In genomic region chr3:56985460-56986327, GRCh38 we compare ENCODE assay signal across 11 cellular contexts.
DNase-seq lines count a peak whose midpoint lies in the region; ATAC-seq and TF ChIP-seq lines count a peak whose summit lies in the region.
"Had no signal": no experiment of that assay in that cellular context is flagged by ENCODE, and none has a peak within 500 bp of the region (broad histone marks: within the 10 kb centered on the region; RNA-seq: fewer than 3 reads in every experiment).

No MANE protein-coding gene starts in this region.

- no peaks in the 10 kb centered on the region for H3K79me2 ChIP-seq in neural progenitor cell (ENCODE audit: low read depth)

- H3K27me3 ChIP-seq in neural progenitor cell, result peaks cover 13% of the 10 kb centered on the region

- TF ChIP-seq CTCF in neural progenitor cell (IDR thresholded peaks at IDR 0.05) (no peak), GM20000 (IDR thresholded peaks at IDR 0.05; ENCODE audit: extremely low read depth, missing control alignments) (no peak)

- H3K27ac Mint-ChIP-seq in activated naive CD8-positive, alpha-beta T cell treated with anti-CD3 and anti-CD28 coated beads, Interleukin-2, amount 50 U/mL, for 24 hours, result peak overlapping the region; percentile 35
- H3K27ac Mint-ChIP-seq in neural progenitor cell, result peak overlapping the region; percentile 25
- H3K27ac Mint-ChIP-seq: activated T-cell treated with anti-CD3 and anti-CD28 coated beads, Interleukin-2, amount 50 U/mL, for 72 hours had no signal

- H3K4me1 Mint-ChIP-seq in activated naive CD8-positive, alpha-beta T cell treated with anti-CD3 and anti-CD28 coated beads, Interleukin-2, amount 50 U/mL, for 24 hours, result peaks cover 31% of the 10 kb centered on the region
- peaks cover 18% of the 10 kb centered on the region for H3K4me1 Mint-ChIP-seq in neural progenitor cell

- H3K9me3 Mint-ChIP-seq in activated naive CD8-positive, alpha-beta T cell treated with anti-CD3 and anti-CD28 coated beads, Interleukin-2, amount 50 U/mL, for 24 hours, result no peaks in the 10 kb centered on the region
- no peaks in the 10 kb centered on the region for H3K9me3 Mint-ChIP-seq in neural progenitor cell
- H3K9me3 Mint-ChIP-seq: activated T-cell treated with anti-CD3 and anti-CD28 coated beads, Interleukin-2, amount 50 U/mL, for 72 hours; naive B cell had no signal

- no peaks in the 10 kb centered on the region for H3K36me3 ChIP-seq in neural progenitor cell

- H3K9me3 ChIP-seq in neural progenitor cell (ENCODE audit: low read depth), result no peaks in the 10 kb centered on the region

- no peak overlapping the region for H3K4me2 ChIP-seq in neural progenitor cell

- peak; percentile 71 for ATAC-seq in activated naive CD8-positive, alpha-beta T cell treated with anti-CD3 and anti-CD28 coated beads, Interleukin-2, amount 50 U/mL, for 24 hours
- ATAC-seq in GM21619 (IDR thresholded peaks at IDR 0.05; ENCODE audit: unreplicated experiment) (no peak), left lobe of liver (no peak)

- H3K4me3 ChIP-seq in neural progenitor cell, result no peak overlapping the region

- no peak overlapping the region for H3K27ac ChIP-seq in neural progenitor cell

- no peaks in the 10 kb centered on the region for H3K36me3 Mint-ChIP-seq in activated naive CD8-positive, alpha-beta T cell treated with anti-CD3 and anti-CD28 coated beads, Interleukin-2, amount 50 U/mL, for 24 hours (ENCODE audit: low read depth)
- no peaks in the 10 kb centered on the region for H3K36me3 Mint-ChIP-seq in neural progenitor cell
- H3K36me3 Mint-ChIP-seq: naive B cell had no signal

- H2AFZ ChIP-seq in neural progenitor cell (replicated peaks), result no peak overlapping the region

- H4K20me1 ChIP-seq in neural progenitor cell (ENCODE audit: low read depth), result no peaks in the 10 kb centered on the region

- DNase-seq in EH (ENCODE audit: low read depth) (peak; percentile 19), M059J (ENCODE audit: low read depth) (peak; percentile 5), neural progenitor cell (ENCODE audit: low spot score) (no peak), GM20000 (ENCODE audit: low spot score) (no peak), left lobe of liver (ENCODE audit: low spot score) (no peak)
- DNase-seq in activated naive CD8-positive, alpha-beta T cell treated with anti-CD3 and anti-CD28 coated beads, Interleukin-2, amount 50 U/mL, for 24 hours, result no peak
- DNase-seq: activated T-cell treated with anti-CD3 and anti-CD28 coated beads, Interleukin-2, amount 50 U/mL, for 72 hours; naive B cell; NCI-H446 treated with DMSO at 0.1 percent for 48 hours; stimulated activated naive CD4-positive, alpha-beta T cell treated with Interleukin-2 at 50 U/mL for 16 hours had no signal

- H3K9ac ChIP-seq in neural progenitor cell, result no peak overlapping the region

- H3K27me3 Mint-ChIP-seq in activated naive CD8-positive, alpha-beta T cell treated with anti-CD3 and anti-CD28 coated beads, Interleukin-2, amount 50 U/mL, for 24 hours, result peaks cover 7% of the 10 kb centered on the region
- peaks cover 8% of the 10 kb centered on the region for H3K27me3 Mint-ChIP-seq in neural progenitor cell (ENCODE audit: insufficient read depth, low read depth)

- H3F3A ChIP-seq in neural progenitor cell (ENCODE audit: low read depth), result no peaks in the 10 kb centered on the region

- H3K4me1 ChIP-seq in neural progenitor cell, result no peaks in the 10 kb centered on the region

- no peak overlapping the region for H3K4me3 Mint-ChIP-seq in activated naive CD8-positive, alpha-beta T cell treated with anti-CD3 and anti-CD28 coated beads, Interleukin-2, amount 50 U/mL, for 24 hours
- no peak overlapping the region for H3K4me3 Mint-ChIP-seq in neural progenitor cell
- H3K4me3 Mint-ChIP-seq: activated T-cell treated with anti-CD3 and anti-CD28 coated beads, Interleukin-2, amount 50 U/mL, for 72 hours; naive B cell had no signal

Comparison
In these comparisons a context has a peak if more than half of its experiments do, and no peak if none do; other contexts are left out.
1. DNase-seq: peak in EH (single experiment) and M059J (single experiment); none in activated naive CD8-positive, alpha-beta T cell treated with anti-CD3 and anti-CD28 coated beads, Interleukin-2, amount 50 U/mL, for 24 hours (single experiment), neural progenitor cell (single experiment), GM20000 (single experiment) and left lobe of liver (single experiment).